20 cellular contexts compared by ENCODE assay signal in the genomic region with DNA sequence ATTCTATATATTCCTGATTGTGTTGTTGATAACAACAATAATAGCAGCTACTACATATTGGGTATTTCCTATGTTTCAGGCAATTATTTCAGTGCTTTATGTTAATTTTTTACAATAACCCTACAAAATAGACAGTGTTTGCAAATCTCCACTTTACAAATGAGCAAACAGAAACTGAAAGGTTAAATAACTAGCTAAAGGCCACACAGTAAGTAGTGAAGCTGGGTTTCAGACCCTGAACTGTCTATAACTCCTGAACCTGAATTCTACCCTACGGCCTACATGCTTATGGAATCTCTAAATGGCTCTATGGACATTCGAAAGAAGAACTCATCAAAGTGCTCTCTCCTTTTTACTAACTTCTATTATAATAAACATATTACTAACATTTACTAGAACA. TPM values are rescaled to one million over a fixed set of nuclear protein-coding genes. Genes with fewer than 3 reads are reported as not detected.
DNase-seq lines count a peak whose midpoint lies in the region; ATAC-seq, FAIRE-seq and TF ChIP-seq lines count a peak whose summit lies in the region.
"Had no signal": no experiment of that assay in that cellular context is flagged by ENCODE, and none has a peak within 500 bp of the region (broad histone marks: within the 10 kb centered on the region; RNA-seq: fewer than 3 reads in every experiment).

No MANE protein-coding gene starts in this region.

- TF ChIP-seq CTCF in GM13976 (IDR thresholded peaks at IDR 0.05; ENCODE audit: borderline replicate concordance, control extremely low read depth, extremely low read depth, insufficient read depth, missing control alignments): no peak
- no peak for TF ChIP-seq CTCF in kidney (IDR thresholded peaks at IDR 0.05; ENCODE audit: borderline replicate concordance, extremely low read depth, insufficient read depth)
- TF ChIP-seq CTCF in OCI-LY7 (conservative IDR thresholded peaks at IDR 0.05; ENCODE audit: low read length): no peak
- TF ChIP-seq CTCF in mesothelial cell of epicardium (IDR thresholded peaks at IDR 0.05; ENCODE audit: unreplicated experiment): no peak

- no peak overlapping the region for H3K4me3 ChIP-seq in kidney (ENCODE audit: low read length in 2 of 2)
- H3K4me3 ChIP-seq in OCI-LY7 (ENCODE audit: low read depth, low read length, poor library complexity, severe bottlenecking): no peak overlapping the region
- H3K4me3 ChIP-seq: esophagus muscularis mucosa, heart left ventricle had no signal

- no peaks in the 10 kb centered on the region for H3K9me3 Mint-ChIP-seq in mesothelial cell of epicardium
- H3K9me3 Mint-ChIP-seq: activated T-helper 17 cell treated with anti-CD3 and anti-CD28 coated beads, Interleukin-2, amount 50 U/mL, for 72 hours; CD4-positive, alpha-beta T cell had no signal

- no peaks in the 10 kb centered on the region for H3K36me3 Mint-ChIP-seq in mesothelial cell of epicardium

- H3K4me3 Mint-ChIP-seq in mesothelial cell of epicardium: no peak overlapping the region
- H3K4me3 Mint-ChIP-seq: activated CD8-positive, alpha-beta T cell treated with anti-CD3 and anti-CD28 coated beads, Interleukin-2, amount 10 ng/mL, durations not matched to agents 7 days and 5 days; activated T-helper 17 cell treated with anti-CD3 and anti-CD28 coated beads, Interleukin-2, amount 50 U/mL, for 72 hours; CD4-positive, alpha-beta T cell had no signal

- BruUV-seq in OCI-LY7 (replicated peaks; lab: Mats Ljungman, UMichigan): no TSS peak

- H3K4me2 ChIP-seq in OCI-LY7 (ENCODE audit: low read length): no peak overlapping the region

- no peaks in the 10 kb centered on the region for H3K79me2 ChIP-seq in OCI-LY7 (ENCODE audit: insufficient read depth, low read depth, low read length)
- H3K79me2 ChIP-seq: parathyroid adenoma had no signal

- intact Hi-C loops in kidney (cut with DNase I): no loop called here
- intact Hi-C loops in OCI-LY7 (cut with micrococcal nuclease; ENCODE audit: unreplicated experiment): no loop called here

- in situ Hi-C loops in GM13976 (cut with MboI; ENCODE audit: low sequenced_read_pairs, unreplicated experiment): no loop called here

- no peak for FAIRE-seq in kidney (lab: Jason Lieb, UNC)
- FAIRE-seq: A204.1 had no signal

- no peaks in the 10 kb centered on the region for H3K4me1 Mint-ChIP-seq in mesothelial cell of epicardium
- H3K4me1 Mint-ChIP-seq: activated T-helper 17 cell treated with anti-CD3 and anti-CD28 coated beads, Interleukin-2, amount 50 U/mL, for 72 hours had no signal

- H3K36me3 ChIP-seq in kidney (ENCODE audit: control insufficient read depth in 1 of 2, insufficient read depth in 2 of 2, low read length in 2 of 2): no peaks in the 10 kb centered on the region
- H3K36me3 ChIP-seq in OCI-LY7 (ENCODE audit: insufficient read depth, low read length): no peaks in the 10 kb centered on the region
- H3K36me3 ChIP-seq: esophagus muscularis mucosa, heart left ventricle had no signal

- ATAC-seq in GM19397 (IDR thresholded peaks at IDR 0.05; ENCODE audit: unreplicated experiment) (peak; percentile 77), HG02610 (IDR thresholded peaks at IDR 0.05; ENCODE audit: unreplicated experiment) (peak; percentile 69), HG03280 (IDR thresholded peaks at IDR 0.05; ENCODE audit: unreplicated experiment) (peak; percentile 75), GM18520 (IDR thresholded peaks at IDR 0.05; ENCODE audit: unreplicated experiment) (no peak)
- ATAC-seq: activated CD8-positive, alpha-beta T cell treated with anti-CD3 and anti-CD28 coated beads, Interleukin-2, amount 10 ng/mL, durations not matched to agents 7 days and 5 days; activated T-helper 17 cell treated with anti-CD3 and anti-CD28 coated beads, Interleukin-2, amount 50 U/mL, for 72 hours; heart left ventricle; left cardiac atrium; SK-N-SH treated with all-trans-retinoic acid at 6 μM for 48 hours had no signal

- H3K27ac Mint-ChIP-seq in mesothelial cell of epicardium: no peak overlapping the region
- H3K27ac Mint-ChIP-seq: activated CD8-positive, alpha-beta T cell treated with anti-CD3 and anti-CD28 coated beads, Interleukin-2, amount 10 ng/mL, durations not matched to agents 7 days and 5 days; activated T-helper 17 cell treated with anti-CD3 and anti-CD28 coated beads, Interleukin-2, amount 50 U/mL, for 72 hours; CD4-positive, alpha-beta T cell had no signal

- POLR2A ChIA-PET in OCI-LY7 (lab: Charles Lee): interaction anchor here (0.6 to 1.5 kb wide), 3 partner anchors 10 to 1667 kb away, joined by 3 to 4 read pairs (median 4); no protein-coding TSS in a partner anchor

- H3K4me1 ChIP-seq in kidney (ENCODE audit: control insufficient read depth in 1 of 2, insufficient read depth in 1 of 2, low read depth in 1 of 2, low read length in 2 of 2) (peaks cover 0 to 5% of the 10 kb centered on the region in 2 donors), OCI-LY7 (ENCODE audit: insufficient read depth, low read length, poor library complexity, severe bottlenecking) (no peaks in the 10 kb centered on the region)
- H3K4me1 ChIP-seq: parathyroid adenoma had no signal

- DNase-seq in GM13976 (ENCODE audit: low spot score) (peak; percentile 48), kidney (no peak), OCI-LY7 (ENCODE audit: low spot score) (no peak), mesothelial cell of epicardium (ENCODE audit: low spot score in 2 of 2, unreplicated experiment in 2 of 2) (no peak)
- DNase-seq: activated CD8-positive, alpha-beta T cell treated with anti-CD3 and anti-CD28 coated beads, Interleukin-2, amount 10 ng/mL, durations not matched to agents 7 days and 5 days; aorta; CD4-positive, alpha-beta T cell; cortex of kidney; heart left ventricle; left cardiac atrium; NCI-H2227 treated with DMSO at 0.1 percent for 48 hours had no signal

- H3K27ac ChIP-seq in kidney (ENCODE audit: low read depth in 2 of 2, low read length in 2 of 2) (no peak overlapping the region), OCI-LY7 (ENCODE audit: low read depth, low read length, poor library complexity, severe bottlenecking) (no peak overlapping the region)
- H3K27ac ChIP-seq: parathyroid adenoma had no signal

- no peaks in the 10 kb centered on the region for H4K20me1 ChIP-seq in OCI-LY7 (ENCODE audit: insufficient read depth, low read length)

- H3K9me3 ChIP-seq in kidney (ENCODE audit: control insufficient read depth in 1 of 2, low read length in 2 of 2) (no peaks in the 10 kb centered on the region), OCI-LY7 (ENCODE audit: low read length) (no peaks in the 10 kb centered on the region)
- H3K9me3 ChIP-seq: esophagus muscularis mucosa, heart left ventricle had no signal

- H2AFZ ChIP-seq in OCI-LY7 (ENCODE audit: low read length): no peak overlapping the region
- H2AFZ ChIP-seq: parathyroid adenoma had no signal

- CTCF ChIA-PET in OCI-LY7 (lab: Charles Lee; ENCODE audit: unreplicated experiment): no interaction called here

- H3K27me3 Mint-ChIP-seq in mesothelial cell of epicardium (ENCODE audit: low read depth): no peaks in the 10 kb centered on the region
- H3K27me3 Mint-ChIP-seq: activated T-helper 17 cell treated with anti-CD3 and anti-CD28 coated beads, Interleukin-2, amount 50 U/mL, for 72 hours; CD4-positive, alpha-beta T cell had no signal

- H3K9me2 ChIP-seq in OCI-LY7 (ENCODE audit: insufficient read depth, low read length): no peaks in the 10 kb centered on the region

- H3K9ac ChIP-seq in kidney (ENCODE audit: low read length in 2 of 2): no peak overlapping the region
- H3K9ac ChIP-seq: parathyroid adenoma had no signal

RNA-seq across cellular contexts. Expression of a gene that starts 19.7 kb away (rescaled TPM):
- total RNA-seq in kidney (127 TPM), OCI-LY7 (2022) (32.4 and 32.5 TPM in 2 replicates), mesothelial cell of epicardium (41.0 to 48.0 TPM (median 44.4 TPM) in 3 replicates)
- polyA plus RNA-seq in kidney (ENCODE audit: insufficient read depth, low read depth, low replicate concordance): 104 TPM
- 20.3 and 26.4 TPM in 2 replicates for total RNA-seq in OCI-LY7 (2014; rRNA removed; shearing (Covaris generic))
